Comparison of ENCODE assay signal across 1 cellular context in the genomic region with DNA sequence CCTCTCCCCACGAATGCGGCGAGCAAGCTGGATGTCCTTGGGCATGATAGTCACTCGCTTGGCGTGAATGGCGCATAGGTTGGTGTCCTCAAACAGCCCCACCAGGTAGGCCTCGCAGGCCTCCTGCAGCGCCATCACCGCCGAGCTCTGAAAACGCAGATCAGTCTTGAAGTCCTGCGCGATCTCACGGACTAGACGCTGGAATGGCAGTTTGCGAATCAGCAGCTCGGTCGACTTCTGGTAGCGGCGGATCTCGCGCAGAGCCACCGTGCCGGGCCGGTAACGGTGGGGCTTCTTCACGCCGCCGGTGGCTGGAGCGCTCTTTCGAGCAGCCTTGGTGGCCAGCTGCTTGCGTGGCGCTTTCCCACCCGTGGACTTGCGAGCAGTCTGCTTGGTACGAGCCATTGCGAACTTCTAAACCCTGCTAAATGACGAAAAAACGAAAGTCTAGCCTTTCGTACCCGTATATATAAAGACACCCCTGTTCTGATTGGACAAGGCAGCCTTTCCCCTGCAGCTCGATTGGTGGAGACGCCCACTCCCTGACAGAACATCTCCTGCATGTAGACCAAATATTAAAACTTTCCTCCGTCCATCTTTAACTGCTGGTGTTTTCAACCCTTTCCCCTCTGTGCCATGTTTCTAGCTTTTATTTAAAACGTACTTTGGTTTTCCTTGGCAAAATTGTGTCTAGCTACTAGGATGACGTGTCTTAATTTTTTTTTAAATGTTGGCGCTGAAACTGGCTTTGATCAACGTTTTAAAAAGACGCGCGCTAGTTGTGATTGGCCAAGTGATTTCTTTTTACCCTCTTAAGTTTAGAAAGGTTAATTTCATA.
TF ChIP-seq lines count a peak whose summit lies in the region.

No MANE protein-coding gene starts in this region.

TF ChIP-seq in WTC11, 78 proteins besides CTCF, POLR2A, EP300 and RAD21 (continued from another document):
- TF ChIP-seq, protein P1, sequence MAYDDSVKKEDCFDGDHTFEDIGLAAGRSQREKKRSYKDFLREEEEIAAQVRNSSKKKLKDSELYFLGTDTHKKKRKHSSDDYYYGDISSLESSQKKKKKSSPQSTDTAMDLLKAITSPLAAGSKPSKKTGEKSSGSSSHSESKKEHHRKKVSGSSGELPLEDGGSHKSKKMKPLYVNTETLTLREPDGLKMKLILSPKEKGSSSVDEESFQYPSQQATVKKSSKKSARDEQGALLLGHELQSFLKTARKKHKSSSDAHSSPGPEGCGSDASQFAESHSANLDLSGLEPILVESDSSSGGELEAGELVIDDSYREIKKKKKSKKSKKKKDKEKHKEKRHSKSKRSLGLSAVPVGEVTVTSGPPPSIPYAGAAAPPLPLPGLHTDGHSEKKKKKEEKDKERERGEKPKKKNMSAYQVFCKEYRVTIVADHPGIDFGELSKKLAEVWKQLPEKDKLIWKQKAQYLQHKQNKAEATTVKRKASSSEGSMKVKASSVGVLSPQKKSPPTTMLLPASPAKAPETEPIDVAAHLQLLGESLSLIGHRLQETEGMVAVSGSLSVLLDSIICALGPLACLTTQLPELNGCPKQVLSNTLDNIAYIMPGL (CRISPR knock-in tag; IDR thresholded peaks at IDR 0.05) = peak; percentile 68; the same call in 1 of the 2 replicates
- TF ChIP-seq SOX15 (CRISPR knock-in tag; IDR thresholded peaks at IDR 0.05) (no peak), TEAD1 (CRISPR knock-in tag; IDR thresholded peaks at IDR 0.05) (no peak), SP1 (CRISPR knock-in tag; conservative IDR thresholded peaks at IDR 0.05) (peak; percentile 51; the same call in 1 of the 2 replicates), GABPB1 (CRISPR knock-in tag; IDR thresholded peaks at IDR 0.05) (peak; percentile 65; the same call in 1 of the 2 replicates), ZNF232 (CRISPR knock-in tag; IDR thresholded peaks at IDR 0.05) (no peak; the same call in 1 of the 2 replicates), CREB1 (CRISPR knock-in tag; IDR thresholded peaks at IDR 0.05) (0 out of 2 replicates have a peak, but pooled peaks have one; percentile 70), SMAD4 (CRISPR knock-in tag; IDR thresholded peaks at IDR 0.05) (no peak)
- TF ChIP-seq, protein P2, sequence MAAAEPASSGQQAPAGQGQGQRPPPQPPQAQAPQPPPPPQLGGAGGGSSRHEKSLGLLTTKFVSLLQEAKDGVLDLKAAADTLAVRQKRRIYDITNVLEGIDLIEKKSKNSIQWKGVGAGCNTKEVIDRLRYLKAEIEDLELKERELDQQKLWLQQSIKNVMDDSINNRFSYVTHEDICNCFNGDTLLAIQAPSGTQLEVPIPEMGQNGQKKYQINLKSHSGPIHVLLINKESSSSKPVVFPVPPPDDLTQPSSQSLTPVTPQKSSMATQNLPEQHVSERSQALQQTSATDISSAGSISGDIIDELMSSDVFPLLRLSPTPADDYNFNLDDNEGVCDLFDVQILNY (CRISPR knock-in tag; IDR thresholded peaks at IDR 0.05) = no peak
